9 cellular contexts compared by ENCODE assay signal in the genomic region with DNA sequence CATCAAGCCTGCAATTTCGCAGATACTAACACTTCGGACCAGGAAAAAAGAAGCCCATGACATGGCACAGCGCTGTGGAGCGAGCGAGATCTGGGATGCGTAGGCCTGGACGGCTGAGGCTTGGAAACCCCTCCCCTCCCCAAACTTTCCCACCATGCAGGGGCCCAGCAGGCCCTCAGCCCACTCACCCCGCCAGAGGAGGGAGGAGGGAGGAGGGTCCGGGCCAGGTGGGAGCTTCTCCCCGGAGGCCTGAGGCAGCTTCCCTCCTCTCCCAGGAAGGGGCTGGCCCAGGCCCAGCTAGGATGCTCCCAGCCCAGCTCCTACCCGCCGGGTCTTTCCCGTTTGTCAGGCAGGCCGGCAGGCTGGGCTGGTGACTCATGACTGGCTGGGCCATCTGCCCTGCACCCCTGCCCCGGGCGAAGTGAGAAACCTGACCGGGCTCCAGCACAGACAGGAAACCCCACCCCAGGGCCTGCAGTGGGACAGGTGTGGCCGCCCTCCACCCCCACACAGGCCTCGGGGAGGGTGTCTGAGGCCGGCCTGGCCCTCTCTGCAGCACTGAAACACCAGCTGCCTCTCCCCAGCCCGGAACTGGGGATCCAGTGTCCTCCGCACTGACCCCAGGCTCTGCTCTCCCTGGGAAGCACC. TPM values are rescaled to one million over a fixed set of nuclear protein-coding genes. Genes with fewer than 3 reads are reported as not detected.
DNase-seq lines count a peak whose midpoint lies in the region; ATAC-seq and TF ChIP-seq lines count a peak whose summit lies in the region.
"Had no signal": no experiment of that assay in that cellular context is flagged by ENCODE, and none has a peak within 500 bp of the region (broad histone marks: within the 10 kb centered on the region; RNA-seq: fewer than 3 reads in every experiment).

No MANE protein-coding gene starts in this region.

- intact Hi-C loops in natural killer cell (cut with micrococcal nuclease): no loop called here
- intact Hi-C loops in activated naive CD4-positive, alpha-beta T cell treated with anti-CD3 and anti-CD28 coated beads for 36 hours (cut with micrococcal nuclease): no loop called here

- TF ChIP-seq POLR2A in Peyer's patch (IDR thresholded peaks at IDR 0.05): peak; percentile 64 to 82

- TF ChIP-seq CTCF in Peyer's patch (IDR thresholded peaks at IDR 0.05): no peak
- TF ChIP-seq CTCF in natural killer cell (IDR thresholded peaks at IDR 0.05): no peak
- no peak for TF ChIP-seq CTCF in GM20000 (IDR thresholded peaks at IDR 0.05; ENCODE audit: extremely low read depth, missing control alignments)

- DNase-seq in SKM-1 treated with dmso at 0.1 percent for 144 hours (lab: John Stamatoyannopoulos, UW; ENCODE audit: unreplicated experiment) (peak; percentile 52), SKM-1 (lab: John Stamatoyannopoulos, UW; ENCODE audit: unreplicated experiment) (no peak), Peyer's patch (peak; percentile 44 to 95 (median 94)), natural killer cell (peak; percentile 30), GM20000 (ENCODE audit: low spot score) (no peak)
- no peak for DNase-seq in activated naive CD4-positive, alpha-beta T cell treated with anti-CD3 and anti-CD28 coated beads for 36 hours
- DNase-seq: DND-41 had no signal

- H3K36me3 ChIP-seq in Peyer's patch: no peaks in the 10 kb centered on the region

- peak overlapping the region; percentile 55 to 99 (median 84) for H3K27ac ChIP-seq in Peyer's patch

- no peaks in the 10 kb centered on the region for H3K9me3 ChIP-seq in Peyer's patch

- peaks cover 0 to 11% of the 10 kb centered on the region in 2 donors for H3K4me1 Mint-ChIP-seq in natural killer cell
- H3K4me1 Mint-ChIP-seq in activated naive CD4-positive, alpha-beta T cell treated with anti-CD3 and anti-CD28 coated beads for 36 hours (ENCODE audit: low read depth): no peaks in the 10 kb centered on the region

- H3K4me1 ChIP-seq in Peyer's patch: peaks cover 0 to 47% (median 10%) of the 10 kb centered on the region in 4 donors

- H3K27me3 Mint-ChIP-seq in natural killer cell (ENCODE audit: low read depth in 2 of 2): peaks cover 12% of the 10 kb centered on the region in 2 donors
- peaks cover 3% of the 10 kb centered on the region for H3K27me3 Mint-ChIP-seq in activated naive CD4-positive, alpha-beta T cell treated with anti-CD3 and anti-CD28 coated beads for 36 hours (ENCODE audit: low read depth)

- peak overlapping the region in 2 of 4 donors; percentile 39 for H3K4me3 ChIP-seq in Peyer's patch

- CTCF ChIA-PET in activated naive CD4-positive, alpha-beta T cell treated with anti-CD3 and anti-CD28 coated beads for 36 hours (lab: Charles Lee): interaction anchor here (0.6 kb wide), 1 partner anchor 32 kb away, joined by 5 read pairs; no protein-coding TSS in a partner anchor

- ATAC-seq in esophagus mucosa (peak; percentile 93), natural killer cell (peak; percentile 44 to 89 (median 78)), HG02642 (IDR thresholded peaks at IDR 0.05; ENCODE audit: poor library complexity, unreplicated experiment) (no peak)

- no peaks in the 10 kb centered on the region for H3K9me3 Mint-ChIP-seq in natural killer cell
- H3K9me3 Mint-ChIP-seq in activated naive CD4-positive, alpha-beta T cell treated with anti-CD3 and anti-CD28 coated beads for 36 hours: no peaks in the 10 kb centered on the region

- peak overlapping the region; percentile 38 for H3K4me3 Mint-ChIP-seq in natural killer cell
- H3K4me3 Mint-ChIP-seq in activated naive CD4-positive, alpha-beta T cell treated with anti-CD3 and anti-CD28 coated beads for 36 hours: no peak overlapping the region

- no peaks in the 10 kb centered on the region for H3K27me3 ChIP-seq in Peyer's patch

- H3K27ac Mint-ChIP-seq in natural killer cell: no peak overlapping the region
- no peak overlapping the region for H3K27ac Mint-ChIP-seq in activated naive CD4-positive, alpha-beta T cell treated with anti-CD3 and anti-CD28 coated beads for 36 hours

- H3K36me3 Mint-ChIP-seq in natural killer cell: no peaks in the 10 kb centered on the region
- no peaks in the 10 kb centered on the region for H3K36me3 Mint-ChIP-seq in activated naive CD4-positive, alpha-beta T cell treated with anti-CD3 and anti-CD28 coated beads for 36 hours (ENCODE audit: low read depth)

RNA-seq across cellular contexts. Expression of a gene that starts 34.3 kb away (rescaled TPM):
- total RNA-seq in Peyer's patch (100 to 1,000 TPM; 126 to 206 (median 169) TPM), esophagus mucosa (24.6 TPM), natural killer cell (100 to 1,000 TPM in 1 of 3 donors, 10 to 100 TPM in 2; 72.2 to 104 (median 90.5) TPM)
- total RNA-seq in activated naive CD4-positive, alpha-beta T cell treated with anti-CD3 and anti-CD28 coated beads for 36 hours: 10 to 100 TPM; 29.1 to 31.9 TPM

Comparison
In these comparisons a context has a peak if more than half of its experiments do, and no peak if none do; other contexts are left out.
1. DNase-seq: peak in SKM-1 treated with dmso at 0.1 percent for 144 hours (single experiment), Peyer's patch (3 of 3) and natural killer cell (single experiment); none in SKM-1 (single experiment), GM20000 (single experiment) and activated naive CD4-positive, alpha-beta T cell treated with anti-CD3 and anti-CD28 coated beads for 36 hours (single experiment).